ENCODE assay signal across 3 cellular contexts in genomic region chr16:85315871-85316270, GRCh38.
TF ChIP-seq lines count a peak whose summit lies in the region.

No MANE protein-coding gene starts in this region.

TF ChIP-seq in A549, 52 proteins besides CTCF, POLR2A, EP300 and RAD21:
- TF ChIP-seq HEYL (CRISPR knock-in tag; IDR thresholded peaks at IDR 0.05) (no peak), NFE2L2 (conservative IDR thresholded peaks at IDR 0.05; ENCODE audit: low read length) (no peak), ZC3H11A (IDR thresholded peaks at IDR 0.05) (no peak), PBX3 (IDR thresholded peaks at IDR 0.05) (no peak), SMC3 (IDR thresholded peaks at IDR 0.05) (no peak), POLR2AphosphoS2 (conservative IDR thresholded peaks at IDR 0.05; ENCODE audit: low read length) (no peak), HOXB13 (CRISPR knock-in tag; IDR thresholded peaks at IDR 0.05; ENCODE audit: low read depth) (no peak)

TF ChIP-seq in HCT116, 20 proteins besides CTCF, POLR2A, EP300 and RAD21:
- TF ChIP-seq ZBTB33 (IDR thresholded peaks at IDR 0.05; ENCODE audit: extremely low read depth, insufficient replicate concordance, low read length) (no peak), ATF3 (IDR thresholded peaks at IDR 0.05) (no peak), YY1 (IDR thresholded peaks at IDR 0.05; ENCODE audit: extremely low read depth, insufficient replicate concordance, low read depth, low read length) (no peak), ELF1 (IDR thresholded peaks at IDR 0.05; ENCODE audit: borderline replicate concordance, low read depth) (no peak), SP1 (IDR thresholded peaks at IDR 0.05; ENCODE audit: low read depth) (no peak), SIN3A (IDR thresholded peaks at IDR 0.05; ENCODE audit: low read depth) (no peak), REST (IDR thresholded peaks at IDR 0.05; ENCODE audit: low read depth) (no peak), CEBPB (IDR thresholded peaks at IDR 0.05; ENCODE audit: low read depth) (no peak), SRF (IDR thresholded peaks at IDR 0.05; ENCODE audit: low read depth) (no peak), MAX (IDR thresholded peaks at IDR 0.05) (no peak), ZFX (IDR thresholded peaks at IDR 0.05) (no peak), EZH2phosphoT487 (IDR thresholded peaks at IDR 0.05; ENCODE audit: borderline replicate concordance) (no peak), EZH2 (IDR thresholded peaks at IDR 0.05) (no peak), TCF7L2 (IDR thresholded peaks at IDR 0.05; ENCODE audit: borderline replicate concordance, extremely low read depth, insufficient read depth, insufficient read length) (no peak), EGR1 (IDR thresholded peaks at IDR 0.05; ENCODE audit: low read depth) (no peak), ZNF274 (IDR thresholded peaks at IDR 0.05; ENCODE audit: low read depth, low read length) (no peak), POLR2AphosphoS5 (IDR thresholded peaks at IDR 0.05; ENCODE audit: low read depth, low read length) (no peak), CBX3 (IDR thresholded peaks at IDR 0.05; ENCODE audit: low read depth) (no peak), JUND (IDR thresholded peaks at IDR 0.05) (no peak)

TF ChIP-seq in H1, 55 proteins besides CTCF, POLR2A, EP300 and RAD21:
- no peak for TF ChIP-seq GABPA (IDR thresholded peaks at IDR 0.05; ENCODE audit: borderline replicate concordance, insufficient read depth, low read length)
- TF ChIP-seq FOSL1 (IDR thresholded peaks at IDR 0.05; ENCODE audit: insufficient read depth, low read depth, low read length), result no peak
- TF ChIP-seq BACH1 (IDR thresholded peaks at IDR 0.05; ENCODE audit: low read length), result no peak
- TF ChIP-seq SUZ12 (IDR thresholded peaks at IDR 0.05; ENCODE audit: low read length), result no peak
- no peak for TF ChIP-seq NRF1 (IDR thresholded peaks at IDR 0.05; ENCODE audit: low read depth, low read length)
